In the genomic region with DNA sequence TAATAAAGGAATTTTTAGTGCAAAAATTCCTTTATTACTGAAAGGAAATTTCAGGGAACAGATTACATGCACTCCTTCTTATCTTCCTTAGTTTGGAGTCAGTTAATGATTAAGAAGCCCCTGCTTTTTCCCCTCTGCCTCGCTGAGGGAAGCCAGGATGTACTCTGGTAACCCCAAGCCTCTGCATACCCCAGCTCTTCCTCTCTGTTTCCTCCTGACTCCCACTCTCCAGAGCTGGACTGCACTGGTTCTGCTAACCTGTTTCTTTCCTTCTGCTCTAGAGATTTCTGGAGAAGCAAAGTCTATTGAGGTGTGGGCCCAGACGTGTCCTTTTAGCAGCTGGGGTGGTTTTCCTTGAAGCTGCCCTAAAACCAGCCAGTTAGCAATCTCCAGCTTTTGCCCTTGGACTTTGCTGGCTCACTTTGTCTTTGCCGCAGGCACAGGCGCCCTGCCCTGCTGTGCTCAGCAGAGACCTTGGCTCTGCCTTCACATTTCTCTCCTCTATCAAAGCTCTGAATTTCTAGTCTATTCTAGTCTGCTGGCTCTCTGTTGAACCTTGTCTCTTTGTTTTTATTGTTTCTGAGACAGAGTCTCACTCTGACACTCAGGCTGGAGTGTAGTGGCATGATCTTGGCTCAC, we compare ENCODE assay signal across 14 cellular contexts.
DNase-seq lines count a peak whose midpoint lies in the region; ATAC-seq and TF ChIP-seq lines count a peak whose summit lies in the region.
"Had no signal": no experiment of that assay in that cellular context is flagged by ENCODE, and none has a peak within 500 bp of the region (broad histone marks: within the 10 kb centered on the region; RNA-seq: fewer than 3 reads in every experiment).

No MANE protein-coding gene starts in this region.

- H3K9me3 ChIP-seq in Caco-2 (no peaks in the 10 kb centered on the region), right atrium auricular region (no peaks in the 10 kb centered on the region), neuronal stem cell (replicated peaks in 1 of 2; ENCODE audit: control insufficient read depth in 2 of 2, insufficient read depth in 1 of 2, low read depth in 1 of 2, low read length in 2 of 2) (no peaks in the 10 kb centered on the region)

- no peaks in the 10 kb centered on the region for H3K36me3 ChIP-seq in Caco-2 (ENCODE audit: control insufficient read depth, insufficient read depth, low read length)
- no peaks in the 10 kb centered on the region for H3K36me3 ChIP-seq in right atrium auricular region
- H3K36me3 ChIP-seq in neuronal stem cell (replicated peaks in 1 of 2; ENCODE audit: control insufficient read depth in 2 of 2, insufficient read depth in 2 of 2, low read length in 2 of 2): no peaks in the 10 kb centered on the region

- H3K4ac ChIP-seq in neuronal stem cell (ENCODE audit: low read length): no peak overlapping the region

- H3K27me3 ChIP-seq in Caco-2 (replicated peaks; ENCODE audit: control insufficient read depth, insufficient read depth, low read length): no peaks in the 10 kb centered on the region
- no peaks in the 10 kb centered on the region for H3K27me3 ChIP-seq in right atrium auricular region
- peaks cover 0 to 7% (median 0%) of the 10 kb centered on the region in 3 experiments for H3K27me3 ChIP-seq in neuronal stem cell (ENCODE audit: control insufficient read depth in 3 of 3, insufficient read depth in 3 of 3, low read depth in 1 of 3, low read length in 3 of 3)

- H3K4me1 ChIP-seq in Caco-2: peaks cover 17% of the 10 kb centered on the region
- peaks cover 0 to 36% of the 10 kb centered on the region in 2 donors for H3K4me1 ChIP-seq in right atrium auricular region
- peaks cover 10 to 16% of the 10 kb centered on the region in 2 donors for H3K4me1 ChIP-seq in neuronal stem cell (ENCODE audit: control insufficient read depth in 2 of 2, insufficient read depth in 1 of 2, low read depth in 1 of 2, low read length in 2 of 2)

- no peaks in the 10 kb centered on the region for H3K79me1 ChIP-seq in neuronal stem cell (ENCODE audit: low read depth, low read length)

- POLR2A ChIA-PET in Caco-2 (lab: Charles Lee): no interaction called here

- H3K27ac Mint-ChIP-seq in Caco-2 (ENCODE audit: unreplicated experiment) (peak overlapping the region; percentile 75), chondrocyte (ENCODE audit: unreplicated experiment) (peak overlapping the region; percentile 42)
- H3K27ac Mint-ChIP-seq: activated CD4-positive, alpha-beta memory T cell treated with anti-CD3 and anti-CD28 coated beads for 36 hours; stimulated activated memory B cell treated with anti-CD40 and anti-IgM and Interleukin-4, amounts not matched to agents 10 μg/mL and 1 μg/mL and 100 μg/mL, for 72 hours had no signal

- no peak overlapping the region for H2BK5ac ChIP-seq in neuronal stem cell (ENCODE audit: low read length)

- H4K8ac ChIP-seq in neuronal stem cell (ENCODE audit: low read depth, low read length): no peak overlapping the region

- BruUV-seq in Caco-2 (replicated peaks; lab: Mats Ljungman, UMichigan): no TSS peak

- H2BK120ac ChIP-seq in neuronal stem cell (ENCODE audit: low read depth, low read length): no peak overlapping the region

- H3K9me3 Mint-ChIP-seq in Caco-2 (ENCODE audit: unreplicated experiment): peaks cover 8% of the 10 kb centered on the region
- H3K9me3 Mint-ChIP-seq in chondrocyte (ENCODE audit: low read depth): no peaks in the 10 kb centered on the region
- H3K9me3 Mint-ChIP-seq: activated CD4-positive, alpha-beta memory T cell treated with anti-CD3 and anti-CD28 coated beads for 36 hours; stimulated activated memory B cell treated with anti-CD40 and anti-IgM and Interleukin-4, amounts not matched to agents 10 μg/mL and 1 μg/mL and 100 μg/mL, for 72 hours had no signal

- no peak overlapping the region for H2AK5ac ChIP-seq in neuronal stem cell (ENCODE audit: low read depth, low read length)

- H3K23ac ChIP-seq in neuronal stem cell (ENCODE audit: low read depth, low read length, poor library complexity): no peak overlapping the region

- H3K27ac ChIP-seq in right atrium auricular region (peak overlapping the region; percentile 34 to 53), neuronal stem cell (replicated peaks; ENCODE audit: low read length) (no peak overlapping the region)

- H3K9ac ChIP-seq in neuronal stem cell (ENCODE audit: low read depth, low read length, poor library complexity): no peak overlapping the region

- H2AFZ ChIP-seq in neuronal stem cell (ENCODE audit: low read length): peak overlapping the region; percentile 70

- H3K18ac ChIP-seq in neuronal stem cell (ENCODE audit: low read length): no peak overlapping the region

- H3K4me3 ChIP-seq in Caco-2 (ENCODE audit: low read depth, low read length) (no peak overlapping the region), right atrium auricular region (no peak overlapping the region), neuronal stem cell (ENCODE audit: low read length in 2 of 2) (no peak overlapping the region)

- H3K36me3 Mint-ChIP-seq in Caco-2 (ENCODE audit: insufficient read depth, unreplicated experiment) (no peaks in the 10 kb centered on the region), chondrocyte (ENCODE audit: low read depth) (no peaks in the 10 kb centered on the region)
- H3K36me3 Mint-ChIP-seq: activated CD4-positive, alpha-beta memory T cell treated with anti-CD3 and anti-CD28 coated beads for 36 hours; stimulated activated memory B cell treated with anti-CD40 and anti-IgM and Interleukin-4, amounts not matched to agents 10 μg/mL and 1 μg/mL and 100 μg/mL, for 72 hours had no signal

- WGBS in neuronal stem cell (ENCODE audit: extremely low coverage in 2 of 2, insufficient read length in 2 of 2, insufficient replicate concordance in 1 of 2), 2 donors: no CpG with 5 or more reads among the region's 4 CpGs

- H3K4me1 Mint-ChIP-seq in Caco-2 (ENCODE audit: low read depth, unreplicated experiment) (peaks cover 32% of the 10 kb centered on the region), chondrocyte (ENCODE audit: low read depth) (peaks cover 51% of the 10 kb centered on the region)
- H3K4me1 Mint-ChIP-seq: stimulated activated memory B cell treated with anti-CD40 and anti-IgM and Interleukin-4, amounts not matched to agents 10 μg/mL and 1 μg/mL and 100 μg/mL, for 72 hours had no signal

- no peak overlapping the region for H2BK12ac ChIP-seq in neuronal stem cell (ENCODE audit: low read length)

- ATAC-seq in GM21529 (IDR thresholded peaks at IDR 0.05; ENCODE audit: unreplicated experiment) (no peak), GM19351 (IDR thresholded peaks at IDR 0.05; ENCODE audit: unreplicated experiment) (no peak), GM21526 (IDR thresholded peaks at IDR 0.05; ENCODE audit: low FRiP score, unreplicated experiment) (no peak)

- no peak overlapping the region for H4K91ac ChIP-seq in neuronal stem cell (ENCODE audit: low read depth, low read length, poor library complexity)

- no peak overlapping the region for H3K4me2 ChIP-seq in neuronal stem cell (ENCODE audit: insufficient read depth, low read length, poor library complexity, severe bottlenecking)

- H3K4me3 Mint-ChIP-seq in Caco-2 (ENCODE audit: unreplicated experiment): peak overlapping the region; percentile 56
- no peak overlapping the region for H3K4me3 Mint-ChIP-seq in chondrocyte (ENCODE audit: unreplicated experiment)
- H3K4me3 Mint-ChIP-seq: activated CD4-positive, alpha-beta memory T cell treated with anti-CD3 and anti-CD28 coated beads for 36 hours; stimulated activated memory B cell treated with anti-CD40 and anti-IgM and Interleukin-4, amounts not matched to agents 10 μg/mL and 1 μg/mL and 100 μg/mL, for 72 hours had no signal

- H3K27me3 Mint-ChIP-seq in Caco-2 (ENCODE audit: insufficient read depth, unreplicated experiment): no peaks in the 10 kb centered on the region
- H3K27me3 Mint-ChIP-seq in chondrocyte (ENCODE audit: low read depth): no peaks in the 10 kb centered on the region
- H3K27me3 Mint-ChIP-seq: activated CD4-positive, alpha-beta memory T cell treated with anti-CD3 and anti-CD28 coated beads for 36 hours; stimulated activated memory B cell treated with anti-CD40 and anti-IgM and Interleukin-4, amounts not matched to agents 10 μg/mL and 1 μg/mL and 100 μg/mL, for 72 hours had no signal

- TF ChIP-seq CTCF in Caco-2 (IDR thresholded peaks at IDR 0.05; ENCODE audit: insufficient read depth in 1 of 2, low read depth in 1 of 2, low read length in 1 of 2, severe bottlenecking in 1 of 2, unreplicated experiment in 1 of 2) (no peak), chondrocyte (IDR thresholded peaks at IDR 0.05) (no peak), right atrium auricular region (IDR thresholded peaks at IDR 0.05) (no peak)

- no peak overlapping the region for H3K14ac ChIP-seq in neuronal stem cell (ENCODE audit: low read length)

- CTCF ChIA-PET in Caco-2 (lab: Charles Lee): no interaction called here

- intact Hi-C loops in Caco-2 (cut with micrococcal nuclease; ENCODE audit: unreplicated experiment): no loop called here

- DNase-seq in Caco-2: peak; percentile 14 to 32
- no peak for DNase-seq in chondrocyte (ENCODE audit: low spot score)
- DNase-seq in right atrium auricular region (ENCODE audit: low spot score): no peak
- no peak for DNase-seq in neuronal stem cell (ENCODE audit: low spot score)
- no peak for DNase-seq in NCI-H774 (lab: John Stamatoyannopoulos, UW)
- DNase-seq: activated CD4-positive, alpha-beta memory T cell treated with anti-CD3 and anti-CD28 coated beads for 36 hours; DMS79 treated with DMSO at 0.1 percent for 48 hours; NCI-H2081; NCI-H526 treated with DMSO at 0.1 percent for 48 hours; OCI-M1 had no signal

- H2BK15ac ChIP-seq in neuronal stem cell (ENCODE audit: low read length): no peak overlapping the region

Comparison
In these comparisons a context has a peak if more than half of its experiments do, and no peak if none do; other contexts are left out.
1. DNase-seq: peak in Caco-2 (2 of 2); none in chondrocyte (single experiment), right atrium auricular region (single experiment), neuronal stem cell (single experiment) and NCI-H774 (single experiment).